Comparison of ENCODE assay signal across 18 cellular contexts in the genomic region with DNA sequence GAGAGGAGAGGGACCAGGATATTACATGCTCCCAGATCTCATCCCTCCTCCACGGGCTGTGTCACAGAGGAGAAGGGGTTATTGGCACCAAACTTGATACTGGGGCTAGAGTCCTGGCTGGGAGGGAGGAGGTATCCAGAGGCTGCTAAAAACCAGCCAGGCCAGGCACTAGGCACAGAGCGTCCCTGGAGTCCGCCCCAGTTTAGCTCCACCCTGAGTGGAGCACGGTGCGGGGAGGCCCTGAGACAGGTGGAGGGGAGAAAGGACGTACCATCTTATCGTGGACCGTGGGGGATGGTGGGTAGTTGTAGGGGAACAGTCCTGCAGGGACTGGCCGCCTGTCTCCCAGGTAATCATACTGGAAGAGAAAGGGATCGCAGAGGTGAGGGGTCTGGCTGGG. TPM values are rescaled to one million over a fixed set of nuclear protein-coding genes. Genes with fewer than 3 reads are reported as not detected.
DNase-seq lines count a peak whose midpoint lies in the region; ATAC-seq and TF ChIP-seq lines count a peak whose summit lies in the region.
"Had no signal": no experiment of that assay in that cellular context is flagged by ENCODE, and none has a peak within 500 bp of the region (broad histone marks: within the 10 kb centered on the region; RNA-seq: fewer than 3 reads in every experiment).

No MANE protein-coding gene starts in this region.

- H3K4me2 ChIP-seq in H9 (ENCODE audit: insufficient read depth, insufficient read length, low read length) (no peak overlapping the region), mesenchymal stem cell (ENCODE audit: low read length, poor library complexity, severe bottlenecking) (no peak overlapping the region)

- no peaks in the 10 kb centered on the region for H3K27me3 ChIP-seq in H9 (ENCODE audit: insufficient read depth, low read length)
- peaks cover 7 to 22% of the 10 kb centered on the region in 2 experiments for H3K27me3 ChIP-seq in mesenchymal stem cell (ENCODE audit: control insufficient read depth in 1 of 2, insufficient read depth in 1 of 2, low read length in 2 of 2)
- H3K27me3 ChIP-seq: BE2C had no signal

- H2BK120ac ChIP-seq in H9 (ENCODE audit: low read depth, low read length, poor library complexity, severe bottlenecking): no peak overlapping the region
- no peak overlapping the region for H2BK120ac ChIP-seq in mesenchymal stem cell (ENCODE audit: low read depth, low read length)

- no peaks in the 10 kb centered on the region for H3K23me2 ChIP-seq in H9 (ENCODE audit: insufficient read length, low read depth, low read length, poor library complexity, severe bottlenecking)

- H3K9ac ChIP-seq in H9 (ENCODE audit: extremely low read depth, insufficient read length, low read length): no peak overlapping the region
- H3K9ac ChIP-seq in mesenchymal stem cell (ENCODE audit: low read length): no peak overlapping the region

- H4K20me1 ChIP-seq in H9 (ENCODE audit: control insufficient read depth, insufficient read depth, insufficient read length): no peaks in the 10 kb centered on the region

- H3K9me3 Mint-ChIP-seq in H9: no peaks in the 10 kb centered on the region
- H3K9me3 Mint-ChIP-seq in brain: no peaks in the 10 kb centered on the region
- no peaks in the 10 kb centered on the region for H3K9me3 Mint-ChIP-seq in stimulated activated memory B cell treated with anti-CD40 and anti-IgM and Interleukin-4, amounts not matched to agents 10 μg/mL and 1 μg/mL and 100 μg/mL, for 72 hours
- H3K9me3 Mint-ChIP-seq: CD8-positive, alpha-beta T cell had no signal

- peak; percentile 5 for ATAC-seq in stimulated activated memory B cell treated with anti-CD40 and anti-IgM and Interleukin-4, amounts not matched to agents 10 μg/mL and 1 μg/mL and 100 μg/mL, for 72 hours
- no peak for ATAC-seq in GM21381 (IDR thresholded peaks at IDR 0.05; ENCODE audit: unreplicated experiment)
- ATAC-seq: CD8-positive, alpha-beta T cell; Panc1 had no signal

- no peak overlapping the region for H3K4me3 ChIP-seq in mesenchymal stem cell (ENCODE audit: insufficient read depth in 1 of 2, low read depth in 1 of 2, low read length in 2 of 2)

- H2AK5ac ChIP-seq in H9 (ENCODE audit: insufficient read length, low read length) (no peak overlapping the region), mesenchymal stem cell (ENCODE audit: low read length, severe bottlenecking) (no peak overlapping the region)

- H2AFZ ChIP-seq in H9 (ENCODE audit: low read length) (no peak overlapping the region), mesenchymal stem cell (ENCODE audit: low read depth, low read length) (no peak overlapping the region)

- H2BK12ac ChIP-seq in H9 (ENCODE audit: insufficient read length, low read depth, low read length): no peak overlapping the region
- H2BK12ac ChIP-seq in mesenchymal stem cell (ENCODE audit: low read length in 2 of 2): peak overlapping the region in 1 of 2 experiments; percentile 71

- H3K36me3 Mint-ChIP-seq in H9 (ENCODE audit: insufficient read depth in 1 of 3, low read depth in 3 of 3) (peaks cover 0 to 14% (median 0%) of the 10 kb centered on the region in 3 experiments; a peak in 3 of 7 replicates), brain (peaks cover 35% of the 10 kb centered on the region)
- no peaks in the 10 kb centered on the region for H3K36me3 Mint-ChIP-seq in stimulated activated memory B cell treated with anti-CD40 and anti-IgM and Interleukin-4, amounts not matched to agents 10 μg/mL and 1 μg/mL and 100 μg/mL, for 72 hours
- H3K36me3 Mint-ChIP-seq: CD8-positive, alpha-beta T cell had no signal

- H3K56ac ChIP-seq in H9 (ENCODE audit: insufficient read length, low read depth, low read length): no peak overlapping the region

- no peak overlapping the region for H4K91ac ChIP-seq in H9 (ENCODE audit: insufficient read length, low read depth, low read length)
- H4K91ac ChIP-seq in mesenchymal stem cell (ENCODE audit: low read length): no peak overlapping the region

- no peak overlapping the region for H2BK15ac ChIP-seq in H9 (ENCODE audit: low read depth, low read length)
- no peak overlapping the region for H2BK15ac ChIP-seq in mesenchymal stem cell (ENCODE audit: low read depth, poor library complexity, severe bottlenecking)

- H3K79me1 ChIP-seq in H9 (ENCODE audit: insufficient read depth, low read depth, low read length, poor library complexity, severe bottlenecking) (no peaks in the 10 kb centered on the region), mesenchymal stem cell (replicated peaks; ENCODE audit: low read length, poor library complexity, severe bottlenecking) (no peaks in the 10 kb centered on the region)

- H3T11ph ChIP-seq in H9 (ENCODE audit: low read length): no peak overlapping the region

- no peak overlapping the region for H2BK20ac ChIP-seq in H9 (ENCODE audit: low read depth, low read length, poor library complexity, severe bottlenecking)

- H3K23ac ChIP-seq in H9 (ENCODE audit: insufficient read length, low read depth, low read length): no peak overlapping the region
- no peak overlapping the region for H3K23ac ChIP-seq in mesenchymal stem cell (ENCODE audit: low read length in 2 of 2)

- no peak overlapping the region for H4K5ac ChIP-seq in H9 (ENCODE audit: insufficient read length, low read depth, low read length)

- H3K18ac ChIP-seq in H9 (ENCODE audit: insufficient read length, low read depth, low read length) (no peak overlapping the region), mesenchymal stem cell (ENCODE audit: low read depth in 1 of 2, low read length in 2 of 2) (no peak overlapping the region)

- H3K4me3 Mint-ChIP-seq in H9 (peak overlapping the region in 1 of 2 experiments; percentile 61; a peak in 1 of 5 replicates), brain (no peak overlapping the region)
- no peak overlapping the region for H3K4me3 Mint-ChIP-seq in stimulated activated memory B cell treated with anti-CD40 and anti-IgM and Interleukin-4, amounts not matched to agents 10 μg/mL and 1 μg/mL and 100 μg/mL, for 72 hours
- H3K4me3 Mint-ChIP-seq: CD8-positive, alpha-beta T cell had no signal

- H3K9me3 ChIP-seq in H9 (ENCODE audit: control insufficient read depth, low read depth, low read length): no peaks in the 10 kb centered on the region
- no peaks in the 10 kb centered on the region for H3K9me3 ChIP-seq in mesenchymal stem cell (ENCODE audit: control insufficient read depth, low read length)
- H3K9me3 ChIP-seq: BE2C had no signal

- H3K27ac Mint-ChIP-seq in H9 (peak overlapping the region in 2 of 3 experiments; percentile 65 to 81; a peak in 3 of 7 replicates), brain (peak overlapping the region; percentile 28 to 94 (median 83))
- H3K27ac Mint-ChIP-seq in stimulated activated memory B cell treated with anti-CD40 and anti-IgM and Interleukin-4, amounts not matched to agents 10 μg/mL and 1 μg/mL and 100 μg/mL, for 72 hours: no peak overlapping the region
- H3K27ac Mint-ChIP-seq: CD8-positive, alpha-beta T cell had no signal

- TF ChIP-seq CTCF in H9 (conservative IDR thresholded peaks at IDR 0.05) (no peak), brain (conservative IDR thresholded peaks at IDR 0.05) (no peak)

- no CpG with 5 or more reads among the region's 10 CpGs for WGBS in H9 (ENCODE audit: extremely low coverage, insufficient read length, low lambda C conversion rate)
- WGBS in mesenchymal stem cell: 92% methylated on average over 10 of the region's 10 CpGs

- no peak overlapping the region for H3K27ac ChIP-seq in H9 (ENCODE audit: insufficient read length, low read depth, low read length)
- H3K27ac ChIP-seq in mesenchymal stem cell (ENCODE audit: low read length, poor library complexity, severe bottlenecking): no peak overlapping the region

- H3K4ac ChIP-seq in H9 (ENCODE audit: low read depth, low read length) (no peak overlapping the region), mesenchymal stem cell (ENCODE audit: low read depth in 1 of 2, low read length in 2 of 2) (peak overlapping the region in 1 of 2 experiments; percentile 40)

- no peak overlapping the region for H2BK5ac ChIP-seq in H9 (ENCODE audit: insufficient read length, low read length)
- no peak overlapping the region for H2BK5ac ChIP-seq in mesenchymal stem cell (ENCODE audit: low read depth, low read length, poor library complexity, severe bottlenecking)

- H4K8ac ChIP-seq in H9 (replicated peaks; ENCODE audit: insufficient read length, low read depth, low read length): no peak overlapping the region
- H4K8ac ChIP-seq in mesenchymal stem cell (ENCODE audit: low read length): peak overlapping the region; percentile 19

- DNase-seq in H9 (no peak), mesenchymal stem cell (no peak)
- no peak for DNase-seq in stimulated activated CD4-positive, alpha-beta T cell treated with anti-CD3 and anti-CD28 coated beads, Interleukin-1b, Interleukin-23, amount 100 ng/mL, for 48 hours
- no peak for DNase-seq in activated CD4-positive, alpha-beta T cell treated with anti-CD3 and anti-CD28 coated beads for 4 hours
- DNase-seq: BE2C; CD8-positive, alpha-beta T cell; DMS79 treated with DMSO at 0.1 percent for 48 hours; H7; Kasumi-1; NCI-H1417; NCI-H1930; NCI-H510A; NCI-H82; SHP77 had no signal

- no peaks in the 10 kb centered on the region for H3K36me3 ChIP-seq in mesenchymal stem cell (ENCODE audit: control insufficient read depth in 1 of 2, insufficient read depth in 2 of 2, low read depth in 1 of 2, low read length in 2 of 2)

- no peaks in the 10 kb centered on the region for H3K27me3 Mint-ChIP-seq in H9 (ENCODE audit: low read depth)
- peaks cover 4% of the 10 kb centered on the region for H3K27me3 Mint-ChIP-seq in brain
- H3K27me3 Mint-ChIP-seq in stimulated activated memory B cell treated with anti-CD40 and anti-IgM and Interleukin-4, amounts not matched to agents 10 μg/mL and 1 μg/mL and 100 μg/mL, for 72 hours: peaks cover under 1% of the 10 kb centered on the region

- H3K4me1 Mint-ChIP-seq in H9 (peaks cover 40 to 48% of the 10 kb centered on the region in 2 experiments), brain (peaks cover 45% of the 10 kb centered on the region)
- no peaks in the 10 kb centered on the region for H3K4me1 Mint-ChIP-seq in stimulated activated memory B cell treated with anti-CD40 and anti-IgM and Interleukin-4, amounts not matched to agents 10 μg/mL and 1 μg/mL and 100 μg/mL, for 72 hours

- H3K4me1 ChIP-seq in H9 (ENCODE audit: insufficient read depth, low read length) (peaks cover 7% of the 10 kb centered on the region), mesenchymal stem cell (ENCODE audit: control insufficient read depth, insufficient read depth, low read depth, low read length) (peaks cover 1% of the 10 kb centered on the region)

- no peaks in the 10 kb centered on the region for H3K79me2 ChIP-seq in H9 (ENCODE audit: insufficient read depth, low read length)

- no peak overlapping the region for H3K14ac ChIP-seq in H9 (ENCODE audit: insufficient read depth, low read length)
- peak overlapping the region in 1 of 2 experiments; percentile 2 for H3K14ac ChIP-seq in mesenchymal stem cell (ENCODE audit: low read length in 2 of 2)

RNA-seq across cellular contexts. Expression of a gene that starts 42.7 kb away (rescaled TPM):
- 4.2 and 6.3 TPM in 2 replicates for total RNA-seq in H9 (2021)
- 4.5 TPM for polyA plus RNA-seq in brain (ENCODE audit: insufficient read depth, low read depth, low replicate concordance)
- not detected for polyA plus RNA-seq in mesenchymal stem cell (2013, experiment 1 of 2)
- not detected for polyA plus RNA-seq in mesenchymal stem cell (2013, experiment 2 of 2)
- total RNA-seq: CD8-positive, alpha-beta T cell had no signal
